Comparison of ENCODE assay signal across 18 cellular contexts in genomic region chr16:3026609-3027487, GRCh38. TPM values are rescaled to one million over a fixed set of nuclear protein-coding genes. Genes with fewer than 3 reads are reported as not detected.
"Had no signal": no experiment of that assay in that cellular context is flagged by ENCODE, and none has a peak within 500 bp of the region (broad histone marks: within the 10 kb centered on the region; RNA-seq: fewer than 3 reads in every experiment).

No MANE protein-coding gene starts in this region.

- H3K9me3 Mint-ChIP-seq: activated B cell treated with CpG ODN at 0.5 μM for 24 hours; activated CD4-positive, alpha-beta T cell treated with anti-CD3 and anti-CD28 coated beads, Interleukin-2, amount 10 ng/mL, durations not matched to agents 7 days and 5 days; activated naive CD4-positive, alpha-beta T cell treated with anti-CD3 and anti-CD28 coated beads, Interleukin-2, amount 50 U/mL, for 72 hours; naive thymus-derived CD8-positive, alpha-beta T cell; stimulated activated naive CD8-positive, alpha-beta T cell treated with anti-CD3 and anti-CD28 coated beads, Interleukin-15, Interleukin-2, amounts not matched to agents 100 ng/mL and 50 ng/mL, for 24 hours; T-helper 1 cell treated with Interleukin-12 subunit alpha and Interleukin-12 subunit beta and Interleukin-4 antibody, amounts not matched to agents 30 μg/mL and 1 μg/mL, for 36 hours had no signal

- ATAC-seq: activated naive CD4-positive, alpha-beta T cell treated with anti-CD3 and anti-CD28 coated beads, Interleukin-2, amount 50 U/mL, for 72 hours; esophagus mucosa; left colon; naive thymus-derived CD8-positive, alpha-beta T cell had no signal

- H3K4me3 Mint-ChIP-seq: activated B cell treated with CpG ODN at 0.5 μM for 24 hours; activated CD4-positive, alpha-beta T cell treated with anti-CD3 and anti-CD28 coated beads, Interleukin-2, amount 10 ng/mL, durations not matched to agents 7 days and 5 days; stimulated activated naive CD8-positive, alpha-beta T cell treated with anti-CD3 and anti-CD28 coated beads, Interleukin-15, Interleukin-2, amounts not matched to agents 100 ng/mL and 50 ng/mL, for 24 hours; T-helper 1 cell treated with Interleukin-12 subunit alpha and Interleukin-12 subunit beta and Interleukin-4 antibody, amounts not matched to agents 30 μg/mL and 1 μg/mL, for 36 hours had no signal

- H3K27ac Mint-ChIP-seq: activated B cell treated with CpG ODN at 0.5 μM for 24 hours; activated CD4-positive, alpha-beta T cell treated with anti-CD3 and anti-CD28 coated beads, Interleukin-2, amount 10 ng/mL, durations not matched to agents 7 days and 5 days; activated naive CD4-positive, alpha-beta T cell treated with anti-CD3 and anti-CD28 coated beads, Interleukin-2, amount 50 U/mL, for 72 hours; stimulated activated naive CD8-positive, alpha-beta T cell treated with anti-CD3 and anti-CD28 coated beads, Interleukin-15, Interleukin-2, amounts not matched to agents 100 ng/mL and 50 ng/mL, for 24 hours; T-helper 1 cell treated with Interleukin-12 subunit alpha and Interleukin-12 subunit beta and Interleukin-4 antibody, amounts not matched to agents 30 μg/mL and 1 μg/mL, for 36 hours had no signal

- DNase-seq: activated B cell treated with CpG ODN at 0.5 μM for 24 hours; activated CD4-positive, alpha-beta T cell treated with anti-CD3 and anti-CD28 coated beads, Interleukin-2, amount 10 ng/mL, durations not matched to agents 7 days and 5 days; activated effector memory CD4-positive, alpha-beta T cell treated with Interleukin-2 at 50 U/mL for 16 hours; activated T-cell treated with anti-CD3 and anti-CD28 coated beads, Interleukin-2, amount 50 U/mL, for 1 hour; dermis blood vessel endothelial cell; left colon; naive thymus-derived CD8-positive, alpha-beta T cell; stimulated activated CD4-positive, alpha-beta T cell treated with anti-CD3 and anti-CD28 coated beads, Interleukin-4, amount 100 ng/mL, for 1 hour had no signal

RNA-seq across cellular contexts. Expression of gene CLDN6, which starts 8.9 kb away (rescaled TPM):
- total RNA-seq: activated B cell treated with CpG ODN at 0.5 μM for 24 hours; activated CD4-positive, alpha-beta T cell treated with anti-CD3 and anti-CD28 coated beads, Interleukin-2, amount 10 ng/mL, durations not matched to agents 7 days and 5 days; activated naive CD4-positive, alpha-beta T cell treated with anti-CD3 and anti-CD28 coated beads, Interleukin-2, amount 50 U/mL, for 72 hours; cerebellum; dermis blood vessel endothelial cell; esophagus mucosa; left colon; lung microvascular endothelial cell; mononuclear cell; naive thymus-derived CD8-positive, alpha-beta T cell; urinary bladder had no signal
- polyA plus RNA-seq: naive thymus-derived CD8-positive, alpha-beta T cell; urinary bladder had no signal

RNA-seq across cellular contexts. Expression of gene BICDL2, which starts 9.9 kb away (rescaled TPM):
- total RNA-seq: activated B cell treated with CpG ODN at 0.5 μM for 24 hours; cerebellum; dermis blood vessel endothelial cell; lung microvascular endothelial cell; naive thymus-derived CD8-positive, alpha-beta T cell; osteocyte; temporal lobe had no signal
- polyA plus RNA-seq: naive thymus-derived CD8-positive, alpha-beta T cell had no signal
